17 cellular contexts compared by ENCODE assay signal in the genomic region with DNA sequence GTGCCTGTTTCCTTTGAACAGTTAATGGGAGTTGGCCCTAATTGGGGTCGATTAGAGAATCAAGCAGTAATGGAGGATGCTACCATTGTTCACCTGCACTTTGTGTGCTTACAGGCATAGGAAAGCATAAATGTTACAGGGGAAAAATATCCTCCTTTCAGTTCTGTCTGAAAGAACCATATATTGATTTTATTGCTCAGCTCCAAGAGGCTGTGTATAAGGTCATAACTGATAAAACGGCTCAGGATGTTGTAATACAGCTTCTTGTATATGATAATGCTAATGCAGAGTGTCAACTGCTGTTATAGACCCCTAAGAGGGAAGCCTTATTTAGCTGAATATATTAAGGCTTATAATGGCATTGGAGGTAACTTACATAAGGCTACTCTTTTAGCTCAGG. TPM values are rescaled to one million over a fixed set of nuclear protein-coding genes. Genes with fewer than 3 reads are reported as not detected.
"Had no signal": no experiment of that assay in that cellular context is flagged by ENCODE, and none has a peak within 500 bp of the region (broad histone marks: within the 10 kb centered on the region; RNA-seq: fewer than 3 reads in every experiment).

No MANE protein-coding gene starts in this region.

- H3K4me3 Mint-ChIP-seq: endodermal cell, natural killer cell, neural crest cell had no signal

- H3K27ac ChIP-seq: foreskin keratinocyte, hepatocyte, suprapubic skin, thyroid gland had no signal

- H3K27me3 ChIP-seq: hepatocyte, suprapubic skin, thyroid gland had no signal

- ATAC-seq: foreskin keratinocyte, left lobe of liver, natural killer cell, right cardiac atrium had no signal

- H3K4me1 Mint-ChIP-seq: endodermal cell, neural crest cell had no signal

- H3K27ac Mint-ChIP-seq: endodermal cell, natural killer cell had no signal

- DNase-seq: effector CD4-positive, alpha-beta T cell; endodermal cell; erythroblast; foreskin keratinocyte; head of caudate nucleus; mammary epithelial cell; natural killer cell; right cardiac atrium; stimulated activated CD4-positive, alpha-beta T cell treated with anti-CD3 and anti-CD28 coated beads, Interleukin-2, amount 100 ng/mL, for 48 hours; stimulated activated naive CD4-positive, alpha-beta T cell treated with Interleukin-2 at 50 U/mL for 16 hours; thyroid gland had no signal

- H3K36me3 ChIP-seq: suprapubic skin, thyroid gland had no signal

- H3K9me3 ChIP-seq: thyroid gland had no signal

- H3K4me3 ChIP-seq: hepatocyte, smooth muscle cell, suprapubic skin, thyroid gland had no signal

RNA-seq across cellular contexts. Expression of a gene that starts 32.9 kb away (rescaled TPM):
- total RNA-seq: natural killer cell, osteocyte had no signal
